19 cellular contexts compared by ENCODE assay signal in the genomic region with DNA sequence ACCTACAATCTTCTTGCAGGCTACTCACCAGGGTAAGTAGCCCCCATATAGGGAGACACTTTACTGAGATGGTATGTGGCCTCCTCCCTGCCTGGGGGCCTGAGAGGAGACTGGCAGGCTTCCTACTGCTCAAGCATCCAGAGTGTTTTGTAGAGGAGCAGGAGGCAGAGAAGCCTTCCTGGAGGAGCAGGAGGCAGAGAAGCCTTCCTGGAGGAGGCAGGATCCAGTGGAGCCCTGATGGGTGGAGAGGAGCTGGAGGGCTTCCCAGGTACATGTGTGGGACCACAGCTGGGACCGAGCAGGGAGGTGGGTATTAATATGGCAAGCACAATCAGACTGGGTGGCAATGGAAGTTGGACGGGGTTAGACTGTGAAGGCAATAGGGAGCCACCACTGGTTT. TPM values are rescaled to one million over a fixed set of nuclear protein-coding genes. Genes with fewer than 3 reads are reported as not detected.
DNase-seq lines count a peak whose midpoint lies in the region; ATAC-seq, FAIRE-seq and TF ChIP-seq lines count a peak whose summit lies in the region.
"Had no signal": no experiment of that assay in that cellular context is flagged by ENCODE, and none has a peak within 500 bp of the region (broad histone marks: within the 10 kb centered on the region; RNA-seq: fewer than 3 reads in every experiment).

No MANE protein-coding gene starts in this region.

- H3K36me3 ChIP-seq in kidney (ENCODE audit: control insufficient read depth in 1 of 2, insufficient read depth in 2 of 2, low read length in 2 of 2) (no peaks in the 10 kb centered on the region), suprapubic skin (no peaks in the 10 kb centered on the region)
- H3K36me3 ChIP-seq: ascending aorta, left ventricle myocardium inferior, pancreas had no signal

- H3K4me3 ChIP-seq in kidney (ENCODE audit: low read length in 2 of 2) (no peak overlapping the region), suprapubic skin (no peak overlapping the region)
- H3K4me3 ChIP-seq: ascending aorta, left ventricle myocardium inferior, pancreas had no signal

- POLR2A ChIA-PET in activated naive CD8-positive, alpha-beta T cell treated with anti-CD3 and anti-CD28 coated beads, Interleukin-2, amount 10 ng/mL, durations not matched to agents 7 days and 5 days (lab: Charles Lee), result interaction anchor here (1.8 to 1.9 kb wide), 2 partner anchors 12 to 93 kb away, joined by 4 read pairs; a partner anchor contains a TSS
- POLR2A ChIA-PET in activated CD4-positive, alpha-beta memory T cell treated with anti-CD3 and anti-CD28 coated beads for 36 hours (lab: Charles Lee), result no interaction called here

- no peak for TF ChIP-seq CTCF in kidney (IDR thresholded peaks at IDR 0.05; ENCODE audit: borderline replicate concordance, extremely low read depth, insufficient read depth)
- TF ChIP-seq CTCF in suprapubic skin (IDR thresholded peaks at IDR 0.05), result no peak

- no peak overlapping the region for H3K9ac ChIP-seq in kidney (ENCODE audit: low read length in 2 of 2)

- peaks cover 68% of the 10 kb centered on the region for H3K4me1 Mint-ChIP-seq in activated naive CD8-positive, alpha-beta T cell treated with anti-CD3 and anti-CD28 coated beads, Interleukin-2, amount 10 ng/mL, durations not matched to agents 7 days and 5 days
- H3K4me1 Mint-ChIP-seq in activated naive CD8-positive, alpha-beta T cell treated with anti-CD3 and anti-CD28 coated beads for 36 hours, result peaks cover 62% of the 10 kb centered on the region
- H3K4me1 Mint-ChIP-seq in activated CD4-positive, alpha-beta memory T cell treated with anti-CD3 and anti-CD28 coated beads for 36 hours (ENCODE audit: low read depth), result peaks cover 57% of the 10 kb centered on the region

- 81% methylated on average over 2 of the region's 2 CpGs for WGBS in suprapubic skin

- H3K27me3 ChIP-seq in suprapubic skin, result no peaks in the 10 kb centered on the region
- H3K27me3 ChIP-seq: ascending aorta, pancreas had no signal

- no peaks in the 10 kb centered on the region for H3K36me3 Mint-ChIP-seq in activated naive CD8-positive, alpha-beta T cell treated with anti-CD3 and anti-CD28 coated beads, Interleukin-2, amount 10 ng/mL, durations not matched to agents 7 days and 5 days
- H3K36me3 Mint-ChIP-seq in activated naive CD8-positive, alpha-beta T cell treated with anti-CD3 and anti-CD28 coated beads for 36 hours, result no peaks in the 10 kb centered on the region
- H3K36me3 Mint-ChIP-seq in activated CD4-positive, alpha-beta memory T cell treated with anti-CD3 and anti-CD28 coated beads for 36 hours, result no peaks in the 10 kb centered on the region

- no peak for FAIRE-seq in kidney (lab: Jason Lieb, UNC)
- FAIRE-seq: frontal cortex, pancreas, small intestine had no signal

- CTCF ChIA-PET in activated CD4-positive, alpha-beta memory T cell treated with anti-CD3 and anti-CD28 coated beads for 36 hours (lab: Charles Lee), result interaction anchor here (0.8 to 4.3 kb wide), 3 partner anchors 21 to 109 kb away, joined by 3 to 20 read pairs (median 3); no protein-coding TSS in a partner anchor

- H3K4me3 Mint-ChIP-seq in activated naive CD8-positive, alpha-beta T cell treated with anti-CD3 and anti-CD28 coated beads, Interleukin-2, amount 10 ng/mL, durations not matched to agents 7 days and 5 days, result no peak overlapping the region
- H3K4me3 Mint-ChIP-seq in activated naive CD8-positive, alpha-beta T cell treated with anti-CD3 and anti-CD28 coated beads for 36 hours, result no peak overlapping the region
- no peak overlapping the region for H3K4me3 Mint-ChIP-seq in activated CD4-positive, alpha-beta memory T cell treated with anti-CD3 and anti-CD28 coated beads for 36 hours

- H3K9me3 Mint-ChIP-seq in activated naive CD8-positive, alpha-beta T cell treated with anti-CD3 and anti-CD28 coated beads, Interleukin-2, amount 10 ng/mL, durations not matched to agents 7 days and 5 days, result no peaks in the 10 kb centered on the region
- no peaks in the 10 kb centered on the region for H3K9me3 Mint-ChIP-seq in activated naive CD8-positive, alpha-beta T cell treated with anti-CD3 and anti-CD28 coated beads for 36 hours
- H3K9me3 Mint-ChIP-seq in activated CD4-positive, alpha-beta memory T cell treated with anti-CD3 and anti-CD28 coated beads for 36 hours, result no peaks in the 10 kb centered on the region
- H3K9me3 Mint-ChIP-seq: CD4-positive, alpha-beta memory T cell had no signal

- H3K27ac Mint-ChIP-seq in activated naive CD8-positive, alpha-beta T cell treated with anti-CD3 and anti-CD28 coated beads, Interleukin-2, amount 10 ng/mL, durations not matched to agents 7 days and 5 days, result peak overlapping the region; percentile 59
- H3K27ac Mint-ChIP-seq in activated naive CD8-positive, alpha-beta T cell treated with anti-CD3 and anti-CD28 coated beads for 36 hours, result no peak overlapping the region
- H3K27ac Mint-ChIP-seq in activated CD4-positive, alpha-beta memory T cell treated with anti-CD3 and anti-CD28 coated beads for 36 hours, result no peak overlapping the region

- H3K27me3 Mint-ChIP-seq in activated naive CD8-positive, alpha-beta T cell treated with anti-CD3 and anti-CD28 coated beads, Interleukin-2, amount 10 ng/mL, durations not matched to agents 7 days and 5 days, result no peaks in the 10 kb centered on the region
- no peaks in the 10 kb centered on the region for H3K27me3 Mint-ChIP-seq in activated naive CD8-positive, alpha-beta T cell treated with anti-CD3 and anti-CD28 coated beads for 36 hours
- H3K27me3 Mint-ChIP-seq in activated CD4-positive, alpha-beta memory T cell treated with anti-CD3 and anti-CD28 coated beads for 36 hours, result no peaks in the 10 kb centered on the region
- H3K27me3 Mint-ChIP-seq: CD4-positive, alpha-beta memory T cell had no signal

- H3K4me1 ChIP-seq in kidney (ENCODE audit: control insufficient read depth in 1 of 2, insufficient read depth in 1 of 2, low read depth in 1 of 2, low read length in 2 of 2) (peaks cover 0 to 3% of the 10 kb centered on the region in 2 donors), suprapubic skin (peaks cover 36% of the 10 kb centered on the region)

- ATAC-seq in activated naive CD8-positive, alpha-beta T cell treated with anti-CD3 and anti-CD28 coated beads, Interleukin-2, amount 10 ng/mL, durations not matched to agents 7 days and 5 days (ENCODE audit: low read depth), result no peak
- ATAC-seq: pancreas had no signal

- TF ChIP-seq EP300 in suprapubic skin (IDR thresholded peaks at IDR 0.05), result no peak

- H3K27ac ChIP-seq in kidney (ENCODE audit: low read depth in 2 of 2, low read length in 2 of 2) (no peak overlapping the region), suprapubic skin (no peak overlapping the region)
- H3K27ac ChIP-seq: ascending aorta, left ventricle myocardium inferior, pancreas had no signal

- H3K9me3 ChIP-seq in kidney (ENCODE audit: control insufficient read depth in 1 of 2, low read length in 2 of 2) (no peaks in the 10 kb centered on the region), suprapubic skin (no peaks in the 10 kb centered on the region)
- H3K9me3 ChIP-seq: ascending aorta, left ventricle myocardium inferior, pancreas had no signal

- DNase-seq in activated naive CD8-positive, alpha-beta T cell treated with anti-CD3 and anti-CD28 coated beads, Interleukin-2, amount 10 ng/mL, durations not matched to agents 7 days and 5 days, result no peak
- no peak for DNase-seq in activated naive CD8-positive, alpha-beta T cell treated with anti-CD3 and anti-CD28 coated beads for 36 hours
- DNase-seq in activated CD4-positive, alpha-beta memory T cell treated with anti-CD3 and anti-CD28 coated beads for 36 hours, result peak; percentile 6
- DNase-seq in kidney (peak; percentile 21), suprapubic skin (ENCODE audit: low spot score in 2 of 2) (peak; percentile 33 to 44), cerebellar nuclear complex (lab: John Stamatoyannopoulos, UW) (no peak), NCI-H1092 (lab: John Stamatoyannopoulos, UW) (no peak), SIG-M5 treated with dmso at 0.1 percent for 504 hours (lab: John Stamatoyannopoulos, UW; ENCODE audit: unreplicated experiment) (no peak)
- DNase-seq: ACHN; activated gamma-delta T cell treated with Interleukin-2 at 50 U/mL for 16 hours; CD4-positive, alpha-beta memory T cell; left ventricle myocardium inferior; NCI-H345; NK-92 treated with Interleukin-12 subunit alpha and Interleukin-12 subunit beta, amount 100 ng/mL, for 24 hours; pancreas; RPMI8226; small intestine had no signal

- TF ChIP-seq POLR2A in suprapubic skin (IDR thresholded peaks at IDR 0.05), result no peak

- intact Hi-C loops in activated CD4-positive, alpha-beta memory T cell treated with anti-CD3 and anti-CD28 coated beads for 36 hours (cut with micrococcal nuclease), result no loop called here
- intact Hi-C loops in kidney (cut with DNase I), result no loop called here

RNA-seq across cellular contexts. Expression of a gene that starts 2.1 kb away (rescaled TPM):
- total RNA-seq in activated naive CD8-positive, alpha-beta T cell treated with anti-CD3 and anti-CD28 coated beads, Interleukin-2, amount 10 ng/mL, durations not matched to agents 7 days and 5 days, result 10 to 100 TPM; 14.3 to 15.7 TPM
- total RNA-seq in activated naive CD8-positive, alpha-beta T cell treated with anti-CD3 and anti-CD28 coated beads for 36 hours, result 1 to 10 TPM; 1.3 to 1.4 TPM
- 1 to 10 TPM; 6.7 to 6.9 TPM for total RNA-seq in activated CD4-positive, alpha-beta memory T cell treated with anti-CD3 and anti-CD28 coated beads for 36 hours
- total RNA-seq in kidney, result 2.2 TPM
- polyA plus RNA-seq in kidney (ENCODE audit: insufficient read depth, low read depth, low replicate concordance), result 0.15 TPM
- total RNA-seq in suprapubic skin, result under 1 TPM in 3 of 4 donors, not detected in 1; 0.16 to 0.53 (median 0.16) TPM
- total RNA-seq: ascending aorta, left ventricle myocardium inferior had no signal

RNA-seq across cellular contexts. Expression of a gene that starts 4.0 kb away (rescaled TPM):
- 10 to 100 TPM; 11.3 to 15.1 TPM for total RNA-seq in activated naive CD8-positive, alpha-beta T cell treated with anti-CD3 and anti-CD28 coated beads, Interleukin-2, amount 10 ng/mL, durations not matched to agents 7 days and 5 days
- total RNA-seq in activated naive CD8-positive, alpha-beta T cell treated with anti-CD3 and anti-CD28 coated beads for 36 hours, result 10 to 100 TPM in 1 of 2 experiments, 1 to 10 TPM in 1; 8.7 to 10.2 TPM
- total RNA-seq in activated CD4-positive, alpha-beta memory T cell treated with anti-CD3 and anti-CD28 coated beads for 36 hours, result 1 to 10 TPM; 7.0 to 7.9 TPM
- total RNA-seq in kidney, result 11.9 TPM
- polyA plus RNA-seq in kidney (ENCODE audit: insufficient read depth, low read depth, low replicate concordance), result 5.7 TPM
- 10 to 100 TPM in 1 of 4 donors, 1 to 10 TPM in 3; 7.1 to 11.5 (median 8.5) TPM for total RNA-seq in suprapubic skin

RNA-seq across cellular contexts. Expression of a gene that starts 54.1 kb away (rescaled TPM):
- total RNA-seq in activated naive CD8-positive, alpha-beta T cell treated with anti-CD3 and anti-CD28 coated beads, Interleukin-2, amount 10 ng/mL, durations not matched to agents 7 days and 5 days, result 1 to 10 TPM; 6.3 to 6.4 TPM
- total RNA-seq in activated naive CD8-positive, alpha-beta T cell treated with anti-CD3 and anti-CD28 coated beads for 36 hours, result 1 to 10 TPM; 4.5 to 4.8 TPM
- total RNA-seq in activated CD4-positive, alpha-beta memory T cell treated with anti-CD3 and anti-CD28 coated beads for 36 hours, result 1 to 10 TPM; 5.5 to 7.1 TPM
- 63.7 TPM for total RNA-seq in kidney
- 57.2 TPM for polyA plus RNA-seq in kidney (ENCODE audit: insufficient read depth, low read depth, low replicate concordance)
- 10 to 100 TPM; 29.8 to 66.8 (median 51.3) TPM for total RNA-seq in suprapubic skin

Comparison
In these comparisons a context has a peak if more than half of its experiments do, and no peak if none do; other contexts are left out.
1. DNase-seq: peak in activated CD4-positive, alpha-beta memory T cell treated with anti-CD3 and anti-CD28 coated beads for 36 hours (single experiment), kidney (single experiment) and suprapubic skin (2 of 2); none in activated naive CD8-positive, alpha-beta T cell treated with anti-CD3 and anti-CD28 coated beads, Interleukin-2, amount 10 ng/mL, durations not matched to agents 7 days and 5 days (single experiment), activated naive CD8-positive, alpha-beta T cell treated with anti-CD3 and anti-CD28 coated beads for 36 hours (single experiment), cerebellar nuclear complex (0 of 2), NCI-H1092 (single experiment) and SIG-M5 treated with dmso at 0.1 percent for 504 hours (single experiment).